8 cellular contexts compared by ENCODE assay signal in genomic region chr1:100538935-100539835, GRCh38. TPM values are rescaled to one million over a fixed set of nuclear protein-coding genes. Genes with fewer than 3 reads are reported as not detected.
DNase-seq lines count a peak whose midpoint lies in the region; ATAC-seq and TF ChIP-seq lines count a peak whose summit lies in the region.

No MANE protein-coding gene starts in this region.

- H3K9me3 Mint-ChIP-seq in activated naive CD4-positive, alpha-beta T cell treated with anti-CD3 and anti-CD28 coated beads, Interleukin-2, amount 50 U/mL, for 24 hours: no peaks in the 10 kb centered on the region

- peak; percentile 31; the same call in 1 of the 3 replicates for TF ChIP-seq CTCF in GM12872 (IDR thresholded peaks at IDR 0.05; ENCODE audit: insufficient read depth, low read depth, low read length)
- TF ChIP-seq CTCF in right atrium auricular region (IDR thresholded peaks at IDR 0.05): peak in 1 of 2 donors; percentile 35

- H3K36me3 Mint-ChIP-seq in activated naive CD4-positive, alpha-beta T cell treated with anti-CD3 and anti-CD28 coated beads, Interleukin-2, amount 50 U/mL, for 24 hours: no peaks in the 10 kb centered on the region

- H3K27me3 ChIP-seq in right atrium auricular region (no peaks in the 10 kb centered on the region), rectal smooth muscle tissue (ENCODE audit: control insufficient read depth, insufficient read depth, low read length) (peaks cover 17% of the 10 kb centered on the region)

- H3K27ac ChIP-seq in right atrium auricular region: no peak overlapping the region
- no peak overlapping the region for H3K27ac ChIP-seq in rectal smooth muscle tissue (ENCODE audit: low read depth, low read length)

- H3K4me1 ChIP-seq in right atrium auricular region (peaks cover 0 to 20% of the 10 kb centered on the region in 2 donors), rectal smooth muscle tissue (ENCODE audit: control insufficient read depth, insufficient read depth, low read length) (no peaks in the 10 kb centered on the region)

- ATAC-seq in HG03045 (IDR thresholded peaks at IDR 0.05; ENCODE audit: unreplicated experiment) (no peak), GM19395 (IDR thresholded peaks at IDR 0.05; ENCODE audit: unreplicated experiment) (no peak)

- peak overlapping the region; percentile 30 to 49 for H3K4me3 ChIP-seq in right atrium auricular region
- H3K4me3 ChIP-seq in rectal smooth muscle tissue (ENCODE audit: low read length): peak overlapping the region; percentile 68

- no peaks in the 10 kb centered on the region for H3K36me3 ChIP-seq in right atrium auricular region
- no peaks in the 10 kb centered on the region for H3K36me3 ChIP-seq in rectal smooth muscle tissue (ENCODE audit: control insufficient read depth, insufficient read depth, low read length)

- H3K4me3 Mint-ChIP-seq in activated naive CD4-positive, alpha-beta T cell treated with anti-CD3 and anti-CD28 coated beads, Interleukin-2, amount 50 U/mL, for 24 hours: peak overlapping the region; percentile 75

- DNase-seq in NCI-H1694 treated with DMSO at 0.1 percent for 48 hours (lab: John Stamatoyannopoulos, UW) (peak; percentile 23), right atrium auricular region (ENCODE audit: low spot score) (no peak)
- no peak for DNase-seq in stimulated activated naive CD4-positive, alpha-beta T cell treated with Interleukin-2 at 50 U/mL for 16 hours (lab: John Stamatoyannopoulos, UW)

- H3K4me1 Mint-ChIP-seq in activated naive CD4-positive, alpha-beta T cell treated with anti-CD3 and anti-CD28 coated beads, Interleukin-2, amount 50 U/mL, for 24 hours: peaks cover 4% of the 10 kb centered on the region

- H3K9ac ChIP-seq in rectal smooth muscle tissue (ENCODE audit: low read length): no peak overlapping the region

- peaks cover 41% of the 10 kb centered on the region for H3K27me3 Mint-ChIP-seq in activated naive CD4-positive, alpha-beta T cell treated with anti-CD3 and anti-CD28 coated beads, Interleukin-2, amount 50 U/mL, for 24 hours

- H3K9me3 ChIP-seq in right atrium auricular region: no peaks in the 10 kb centered on the region

- H3K27ac Mint-ChIP-seq in activated naive CD4-positive, alpha-beta T cell treated with anti-CD3 and anti-CD28 coated beads, Interleukin-2, amount 50 U/mL, for 24 hours: no peak overlapping the region

RNA-seq across cellular contexts. Expression of gene GPR88, which starts 1.2 kb away (rescaled TPM):
- under 1 TPM in 1 of 2 donors, not detected in 1; 0.63 TPM for total RNA-seq in right atrium auricular region
